8 cellular contexts compared by ENCODE assay signal in the genomic region with DNA sequence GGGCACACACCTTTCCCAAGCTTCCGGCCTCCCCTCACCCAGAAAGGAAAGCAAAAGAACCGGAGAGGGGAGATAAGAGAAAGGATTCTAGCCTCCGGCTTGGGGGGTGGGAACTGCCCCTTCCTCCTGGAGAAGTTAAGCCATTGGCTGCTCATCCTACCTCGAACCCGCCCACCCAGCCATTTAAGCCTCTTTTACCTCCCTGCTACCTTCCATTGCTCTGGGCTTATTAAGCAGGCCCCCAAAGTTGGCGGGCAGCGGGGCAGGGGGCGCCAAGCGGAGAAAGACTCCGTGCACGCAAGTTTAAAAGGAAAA. TPM values are rescaled to one million over a fixed set of nuclear protein-coding genes. Genes with fewer than 3 reads are reported as not detected.
DNase-seq lines count a peak whose midpoint lies in the region; ATAC-seq and TF ChIP-seq lines count a peak whose summit lies in the region.

No MANE protein-coding gene starts in this region.

- ATAC-seq in gastrocnemius medialis (peak; percentile 22 to 34), GM19395 (IDR thresholded peaks at IDR 0.05; ENCODE audit: unreplicated experiment) (no peak), HG03354 (IDR thresholded peaks at IDR 0.05; ENCODE audit: poor library complexity, severe bottlenecking, unreplicated experiment) (no peak)

- H3K27me3 ChIP-seq in mammary epithelial cell (ENCODE audit: insufficient read depth, low read length) (no peaks in the 10 kb centered on the region), iPS-20b (ENCODE audit: insufficient read depth, low read length) (peaks cover 14% of the 10 kb centered on the region; the same call in 1 of the 2 replicates), gastrocnemius medialis (no peaks in the 10 kb centered on the region)

- intact Hi-C loops in mammary epithelial cell (cut with micrococcal nuclease) (loop anchor here (1.0 to 10.0 kb wide), 8 partner anchors 35 to 494 kb away; no protein-coding TSS in a partner anchor), gastrocnemius medialis (cut with DNase I; ENCODE audit: low total_unique reads) (loop anchor here (2.0 to 10.0 kb wide), 14 partner anchors 55 to 974 kb away; a partner anchor contains a TSS)

- DNase-seq in GM12865 (ENCODE audit: low read depth) (no peak), NCI-H1930 (lab: John Stamatoyannopoulos, UW) (peak; percentile 87), T-helper 1 cell (peak in 4 of 5 donors; percentile 17 to 74 (median 48)), mammary epithelial cell (peak; percentile 79), gastrocnemius medialis (peak; percentile 61 to 64)

- H3K36me3 ChIP-seq in mammary epithelial cell (ENCODE audit: insufficient read depth, low read length) = no peaks in the 10 kb centered on the region
- H3K36me3 ChIP-seq in iPS-20b (ENCODE audit: insufficient read depth, low read depth, low read length) = no peaks in the 10 kb centered on the region
- H3K36me3 ChIP-seq in gastrocnemius medialis = no peaks in the 10 kb centered on the region

- H3K4me1 ChIP-seq in mammary epithelial cell (ENCODE audit: insufficient read depth, low read length) = peaks cover 17% of the 10 kb centered on the region
- H3K4me1 ChIP-seq in iPS-20b (ENCODE audit: insufficient read depth, low read length) = peaks cover 15% of the 10 kb centered on the region; the same call in 1 of the 2 replicates
- H3K4me1 ChIP-seq in gastrocnemius medialis = peaks cover 0 to 19% of the 10 kb centered on the region in 2 donors

- peak overlapping the region; percentile 98 for H3K4me2 ChIP-seq in mammary epithelial cell (ENCODE audit: insufficient read depth, low read depth, low read length)

- no peaks in the 10 kb centered on the region for H3K79me2 ChIP-seq in mammary epithelial cell (ENCODE audit: insufficient read depth, low read length)

- H3K9ac ChIP-seq in mammary epithelial cell (ENCODE audit: insufficient read depth, low read length) = peak overlapping the region; percentile 75
- H3K9ac ChIP-seq in iPS-20b (ENCODE audit: low read depth, low read length) = peak overlapping the region; percentile 86; the same call in 1 of the 2 replicates

- H3K4me3 ChIP-seq in GM12865 (ENCODE audit: low read depth, low read length) (peak overlapping the region; percentile 50), mammary epithelial cell (replicated peaks in 1 of 3; ENCODE audit: insufficient read depth in 1 of 3, low read depth in 2 of 3, low read length in 3 of 3) (peak overlapping the region; percentile 63 to 97 (median 65)), iPS-20b (ENCODE audit: low read length) (peak overlapping the region; percentile 81), gastrocnemius medialis (peak overlapping the region; percentile 68 to 92 (median 88))

- H2AFZ ChIP-seq in mammary epithelial cell (ENCODE audit: low read depth, low read length) = peak overlapping the region; percentile 100

- no TSS peak for BruUV-seq in mammary epithelial cell (replicated peaks; lab: Mats Ljungman, UMichigan)

- CTCF ChIA-PET in mammary epithelial cell (lab: Charles Lee; ENCODE audit: low non-redundant PET) = no interaction called here

- TF ChIP-seq CTCF in GM12865 (IDR thresholded peaks at IDR 0.05; ENCODE audit: insufficient read depth, low read depth, low read length, missing control alignments) (no peak), mammary epithelial cell (conservative IDR thresholded peaks at IDR 0.05 in 1 of 2, IDR thresholded peaks at IDR 0.05 in 1 of 2; ENCODE audit: extremely low read depth in 1 of 2, insufficient read depth in 1 of 2, low read depth in 1 of 2, low read length in 2 of 2) (no peak), gastrocnemius medialis (IDR thresholded peaks at IDR 0.05 in 4 of 5, conservative IDR thresholded peaks at IDR 0.05 in 1 of 5) (no peak)

- H4K20me1 ChIP-seq in mammary epithelial cell (ENCODE audit: insufficient read depth, low read length) = no peaks in the 10 kb centered on the region

- no peaks in the 10 kb centered on the region for H3K9me3 ChIP-seq in mammary epithelial cell (replicated peaks; ENCODE audit: insufficient read depth, low read length)
- no peaks in the 10 kb centered on the region for H3K9me3 ChIP-seq in iPS-20b (ENCODE audit: insufficient read depth, low read depth, low read length)
- H3K9me3 ChIP-seq in gastrocnemius medialis = no peaks in the 10 kb centered on the region

- WGBS in mammary epithelial cell (ENCODE audit: low coverage, missing lambda C conversion rate) = no CpG with 5 or more reads among the region's 11 CpGs

- dilution Hi-C loops in mammary epithelial cell (cut with HindIII; ENCODE audit: low sequenced_read_pairs) = loop anchor here (5.0 kb wide), 1 partner anchor 94 kb away; no protein-coding TSS in a partner anchor

- in situ Hi-C loops in mammary epithelial cell (cut with MboI; ENCODE audit: low sequenced_read_pairs in 2 of 2) = loop anchor here (5.0 to 10.0 kb wide), 3 partner anchors 83 to 99 kb away; no protein-coding TSS in a partner anchor
- in situ Hi-C loops in gastrocnemius medialis (cut with MboI; ENCODE audit: low sequenced_read_pairs in 4 of 4) = loop anchor here (5.0 to 25.0 kb wide), 5 partner anchors 83 to 419 kb away; no protein-coding TSS in a partner anchor

- TF ChIP-seq POLR2A in gastrocnemius medialis (IDR thresholded peaks at IDR 0.05) = peak in 1 of 2 donors; percentile 15

- H3K27ac ChIP-seq in mammary epithelial cell (ENCODE audit: insufficient read depth, low read depth, low read length) = peak overlapping the region; percentile 52
- peak overlapping the region; percentile 43 for H3K27ac ChIP-seq in iPS-20b (ENCODE audit: low read length)
- H3K27ac ChIP-seq in gastrocnemius medialis = peak overlapping the region; percentile 93 to 97 (median 94)

RNA-seq across cellular contexts. Expression of a gene that starts 2.3 kb away (rescaled TPM):
- total RNA-seq in mammary epithelial cell = 1 to 10 TPM in 1 of 2 donors, under 1 TPM in 1; 0.45 to 2.8 TPM
- 0.57 TPM for polyA plus RNA-seq in mammary epithelial cell
- 1.4 TPM for polyA minus RNA-seq in mammary epithelial cell
- total RNA-seq in gastrocnemius medialis = 1 to 10 TPM in 3 of 4 donors, under 1 TPM in 1; 0.98 to 1.5 (median 1.4) TPM

Comparison
In these comparisons a context has a peak if more than half of its experiments do, and no peak if none do; other contexts are left out.
1. H3K27ac ChIP-seq: peak in every context shown above with its lines; median percentile 94 in gastrocnemius medialis; 52 in mammary epithelial cell; 43 in iPS-20b.
2. ATAC-seq: peak in gastrocnemius medialis (2 of 2); none in GM19395 (single experiment) and HG03354 (single experiment).
3. Peak in every context shown above with its lines, with median percentiles within 50 percentile points of each other: H3K4me3 ChIP-seq.